ENCODE assay signal across 20 cellular contexts in the genomic region with DNA sequence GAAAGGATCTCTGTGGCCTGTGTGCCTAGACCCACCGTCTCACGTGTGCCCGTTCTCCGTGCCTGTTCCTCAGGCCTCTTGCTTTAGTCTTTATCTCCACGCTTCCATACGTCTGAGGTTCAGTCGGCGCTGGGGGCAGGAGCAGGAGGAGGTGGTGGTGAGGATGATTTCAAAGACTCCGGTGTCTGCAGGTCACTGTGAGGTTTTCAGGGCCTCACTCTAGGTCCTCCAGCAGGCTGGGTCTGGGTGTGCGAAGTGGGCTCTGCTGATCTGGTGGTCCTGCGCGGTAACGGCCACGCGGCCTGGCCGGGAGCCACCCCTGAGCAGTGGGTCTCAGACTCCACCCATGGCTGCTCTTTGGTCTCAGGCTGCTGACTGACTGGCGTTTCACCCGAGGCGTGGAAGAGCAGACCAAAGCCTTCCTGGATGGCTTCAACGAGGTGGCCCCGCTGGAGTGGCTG. TPM values are rescaled to one million over a fixed set of nuclear protein-coding genes. Genes with fewer than 3 reads are reported as not detected.
DNase-seq lines count a peak whose midpoint lies in the region; ATAC-seq lines count a peak whose summit lies in the region.
"Had no signal": no experiment of that assay in that cellular context is flagged by ENCODE, and none has a peak within 500 bp of the region (broad histone marks: within the 10 kb centered on the region; RNA-seq: fewer than 3 reads in every experiment).

No MANE protein-coding gene starts in this region.

- ATAC-seq in left cardiac atrium (no peak), HG02981 (IDR thresholded peaks at IDR 0.05; ENCODE audit: unreplicated experiment) (no peak), GM21717 (IDR thresholded peaks at IDR 0.05; ENCODE audit: unreplicated experiment) (no peak), GM18870 (IDR thresholded peaks at IDR 0.05; ENCODE audit: unreplicated experiment) (no peak)

- peak overlapping the region; percentile 41 for H3K27ac ChIP-seq in temporal lobe (ENCODE audit: low read depth, low read length)
- H3K27ac ChIP-seq: 22Rv1, GM23248 had no signal

- peak; percentile 41 for DNase-seq in cardiac septum (ENCODE audit: low spot score)
- no peak for DNase-seq in left cardiac atrium
- peak; percentile 75 for DNase-seq in mesenteric fat pad (ENCODE audit: low spot score)
- DNase-seq: CD8-positive, alpha-beta memory T cell; DMS 273 treated with DMSO at 0.1 percent for 48 hours; DND-41; H9; Kasumi-1; NCI-H1105 treated with DMSO at 0.1 percent for 48 hours; NCI-H146; NCI-H1930; NCI-H2107; NCI-H446; NK-92 treated with Interleukin-12 subunit alpha and Interleukin-12 subunit beta, amount 100 ng/mL, for 24 hours had no signal

- intact Hi-C loops in cardiac septum (cut with DNase I) (no loop called here), left cardiac atrium (cut with DNase I) (no loop called here)

RNA-seq across cellular contexts. Expression of a gene that starts 14.4 kb away (rescaled TPM):
- 0.13 TPM for total RNA-seq in cardiac septum
- total RNA-seq in left cardiac atrium, result under 1 TPM; 0.21 to 0.24 TPM
- 0.61 TPM for total RNA-seq in mesenteric fat pad
- 0.74 TPM for total RNA-seq in temporal lobe
